ENCODE assay signal across 2 cellular contexts in genomic region chr10:122294511-122295422, GRCh38.
TF ChIP-seq lines count a peak whose summit lies in the region.

No MANE protein-coding gene starts in this region.

TF ChIP-seq in A549, 52 proteins besides CTCF, POLR2A, EP300 and RAD21:
- TF ChIP-seq ZFP36 (IDR thresholded peaks at IDR 0.05; ENCODE audit: borderline replicate concordance, partially characterized antibody) (peak; percentile 16), JUNB (IDR thresholded peaks at IDR 0.05) (no peak)

TF ChIP-seq in H1, 55 proteins besides CTCF, POLR2A, EP300 and RAD21:
- TF ChIP-seq USF2 (IDR thresholded peaks at IDR 0.05; ENCODE audit: low read length): no peak
- no peak for TF ChIP-seq POU5F1 (IDR thresholded peaks at IDR 0.05; ENCODE audit: low read depth, low read length)
- no peak for TF ChIP-seq KDM4A (IDR thresholded peaks at IDR 0.05; ENCODE audit: low read depth, low read length, severe bottlenecking)
- no peak for TF ChIP-seq KDM1A (IDR thresholded peaks at IDR 0.05; ENCODE audit: borderline replicate concordance, low read length)
- TF ChIP-seq E2F6 (IDR thresholded peaks at IDR 0.05): no peak
- TF ChIP-seq BCL11A (IDR thresholded peaks at IDR 0.05; ENCODE audit: low read depth in 2 of 2, low read length in 2 of 2): no peak
- no peak for TF ChIP-seq EGR1 (IDR thresholded peaks at IDR 0.05; ENCODE audit: borderline replicate concordance, low read depth, low read length)
TF ChIP-seq in H1: peak in this region for 0.
